1 cellular context compared by ENCODE assay signal in genomic region chr6:34207695-34208443, GRCh38.
A peak's percentile ranks its signal among the peaks of the same experiment; 100 is the strongest.
TF ChIP-seq lines count a peak whose summit lies in the region.

No MANE protein-coding gene starts in this region.

TF ChIP-seq in HCT116, 20 proteins besides CTCF, POLR2A, EP300 and RAD21 (continued from another document):
- peak; percentile 58; the same call in 1 of the 2 replicates for TF ChIP-seq MAX (IDR thresholded peaks at IDR 0.05)
